1 cellular context compared by ENCODE assay signal in the genomic region with DNA sequence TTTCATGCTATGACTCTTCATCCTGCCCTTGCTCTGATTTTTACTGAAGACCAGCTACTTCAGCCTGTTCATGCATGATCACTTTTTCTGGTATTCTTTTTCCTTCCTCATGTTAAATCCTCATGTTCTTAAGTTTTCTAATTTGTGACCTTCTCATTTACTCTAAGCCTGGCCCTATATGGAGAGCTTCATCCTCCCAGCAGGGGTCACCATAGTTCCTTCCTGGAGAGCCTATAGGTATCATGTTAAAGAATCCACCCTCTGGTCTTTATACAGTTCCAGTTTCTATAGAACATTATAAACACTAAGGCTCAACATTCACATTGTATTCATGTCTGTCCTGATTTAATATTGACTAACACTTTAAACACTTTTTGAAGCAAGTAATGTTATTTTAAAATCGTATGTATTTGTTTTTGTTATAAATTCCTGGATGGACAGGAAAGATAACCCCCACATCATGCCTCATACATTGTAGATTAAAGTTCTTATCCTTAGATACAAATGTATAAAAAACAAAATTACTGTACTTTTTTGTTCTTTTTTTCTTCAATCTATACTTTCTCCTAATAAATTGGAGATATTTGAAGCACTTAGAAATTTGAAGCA.
A peak's percentile ranks its signal among the peaks of the same experiment; 100 is the strongest.
TF ChIP-seq lines count a peak whose summit lies in the region.

No MANE protein-coding gene starts in this region.

TF ChIP-seq in HepG2, 621 proteins besides CTCF, POLR2A, EP300 and RAD21 (continued from another document):
- TF ChIP-seq, protein P1, sequence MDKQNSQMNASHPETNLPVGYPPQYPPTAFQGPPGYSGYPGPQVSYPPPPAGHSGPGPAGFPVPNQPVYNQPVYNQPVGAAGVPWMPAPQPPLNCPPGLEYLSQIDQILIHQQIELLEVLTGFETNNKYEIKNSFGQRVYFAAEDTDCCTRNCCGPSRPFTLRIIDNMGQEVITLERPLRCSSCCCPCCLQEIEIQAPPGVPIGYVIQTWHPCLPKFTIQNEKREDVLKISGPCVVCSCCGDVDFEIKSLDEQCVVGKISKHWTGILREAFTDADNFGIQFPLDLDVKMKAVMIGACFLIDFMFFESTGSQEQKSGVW (CRISPR knock-in tag; IDR thresholded peaks at IDR 0.05; ENCODE audit: borderline replicate concordance), result no peak
- TF ChIP-seq ZMYM3 (CRISPR knock-in tag; IDR thresholded peaks at IDR 0.05) (no peak), RCOR2 (CRISPR knock-in tag; IDR thresholded peaks at IDR 0.05) (no peak), ZNF484 (CRISPR knock-in tag; IDR thresholded peaks at IDR 0.05; ENCODE audit: borderline replicate concordance, low read depth) (no peak), XBP1 (CRISPR knock-in tag; IDR thresholded peaks at IDR 0.05) (no peak), ZNF367 (CRISPR knock-in tag; IDR thresholded peaks at IDR 0.05; ENCODE audit: borderline replicate concordance) (no peak), STAG1 (CRISPR knock-in tag; IDR thresholded peaks at IDR 0.05) (peak; percentile 92), ZNF558 (CRISPR knock-in tag; IDR thresholded peaks at IDR 0.05; ENCODE audit: borderline replicate concordance) (no peak), JUND (CRISPR knock-in tag; IDR thresholded peaks at IDR 0.05) (no peak), SMC3 (IDR thresholded peaks at IDR 0.05; ENCODE audit: low read length) (peak; percentile 86), MLLT10 (CRISPR knock-in tag; IDR thresholded peaks at IDR 0.05) (no peak), ZNF737 (CRISPR knock-in tag; IDR thresholded peaks at IDR 0.05; ENCODE audit: borderline replicate concordance) (no peak), ADNP (CRISPR knock-in tag; IDR thresholded peaks at IDR 0.05) (no peak)
